ENCODE assay signal across 11 cellular contexts in the genomic region with DNA sequence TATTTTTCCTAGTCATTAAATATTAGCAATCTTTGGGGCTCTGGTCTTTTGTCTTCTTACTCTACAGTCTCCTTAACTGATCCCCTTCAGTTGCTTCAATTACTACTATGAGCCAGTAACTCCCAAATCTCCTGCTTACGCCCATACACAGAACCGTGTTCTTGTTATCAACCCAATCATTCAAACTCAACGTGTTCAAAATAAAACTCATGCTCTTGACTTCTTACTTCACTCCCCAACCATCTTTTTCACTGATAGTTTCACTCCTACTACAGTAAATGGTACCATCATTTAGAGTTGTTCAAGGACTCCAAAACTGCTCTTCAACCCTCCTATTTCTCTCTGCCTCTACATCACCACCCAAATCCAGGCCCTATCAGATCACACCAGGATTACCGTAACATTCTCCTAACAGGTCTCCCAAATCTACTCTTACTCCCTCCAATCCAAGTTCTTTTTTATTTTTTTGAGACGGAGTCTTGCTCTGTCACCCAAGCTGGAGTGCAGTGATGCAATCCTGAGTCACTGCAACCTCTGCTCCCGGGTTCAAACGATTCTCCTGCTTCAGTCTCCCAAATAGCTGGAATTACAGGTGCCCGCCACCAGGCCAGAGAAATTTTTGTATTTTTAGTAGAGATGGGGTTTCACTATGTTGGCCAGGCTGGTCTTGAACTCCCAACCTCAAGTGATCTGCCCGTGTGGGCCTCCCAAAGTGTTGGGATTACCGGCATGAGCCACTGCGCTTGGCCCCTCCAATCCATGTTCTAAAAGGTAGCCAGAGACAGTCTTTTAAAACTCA. TPM values are rescaled to one million over a fixed set of nuclear protein-coding genes. Genes with fewer than 3 reads are reported as not detected.
DNase-seq lines count a peak whose midpoint lies in the region; ATAC-seq and TF ChIP-seq lines count a peak whose summit lies in the region.
"Had no signal": no experiment of that assay in that cellular context is flagged by ENCODE, and none has a peak within 500 bp of the region (broad histone marks: within the 10 kb centered on the region; RNA-seq: fewer than 3 reads in every experiment).

No MANE protein-coding gene starts in this region.

- peak overlapping the region; percentile 23 for H3K4me3 Mint-ChIP-seq in CD4-positive, alpha-beta T cell
- peak overlapping the region; percentile 31 for H3K4me3 Mint-ChIP-seq in activated naive CD8-positive, alpha-beta T cell treated with anti-CD3 and anti-CD28 coated beads, Interleukin-2, amount 10 ng/mL, durations not matched to agents 7 days and 5 days

- CTCF ChIA-PET in CD4-positive, alpha-beta T cell (lab: Charles Lee), result no interaction called here

- H3K4me1 Mint-ChIP-seq in CD4-positive, alpha-beta T cell (ENCODE audit: low read depth), result peaks cover 62% of the 10 kb centered on the region
- H3K4me1 Mint-ChIP-seq in activated naive CD8-positive, alpha-beta T cell treated with anti-CD3 and anti-CD28 coated beads, Interleukin-2, amount 10 ng/mL, durations not matched to agents 7 days and 5 days, result peaks cover 43% of the 10 kb centered on the region

- no peaks in the 10 kb centered on the region for H3K27me3 ChIP-seq in CD4-positive, alpha-beta T cell (ENCODE audit: control insufficient read depth, insufficient read depth, low read length)
- no peaks in the 10 kb centered on the region for H3K27me3 ChIP-seq in esophagus muscularis mucosa
- H3K27me3 ChIP-seq: upper lobe of right lung had no signal

- H3K4me3 ChIP-seq in esophagus muscularis mucosa, result no peak overlapping the region
- H3K4me3 ChIP-seq: upper lobe of right lung had no signal

- TF ChIP-seq CTCF in CD4-positive, alpha-beta T cell (IDR thresholded peaks at IDR 0.05), result no peak
- TF ChIP-seq CTCF in esophagus muscularis mucosa (IDR thresholded peaks at IDR 0.05), result no peak

- H3K27ac ChIP-seq in CD4-positive, alpha-beta T cell (ENCODE audit: low read depth, low read length), result no peak overlapping the region
- H3K27ac ChIP-seq in esophagus muscularis mucosa (replicated peaks in 1 of 4), result no peak overlapping the region
- H3K27ac ChIP-seq: upper lobe of right lung had no signal

- H3K27ac Mint-ChIP-seq in CD4-positive, alpha-beta T cell, result no peak overlapping the region
- peak overlapping the region; percentile 43 for H3K27ac Mint-ChIP-seq in activated naive CD8-positive, alpha-beta T cell treated with anti-CD3 and anti-CD28 coated beads, Interleukin-2, amount 10 ng/mL, durations not matched to agents 7 days and 5 days

- intact Hi-C loops in CD4-positive, alpha-beta T cell (cut with DNase I, micrococcal nuclease), result loop anchor here in 1 of 2 experiments (5.0 to 10.0 kb wide), 3 partner anchors 661 to 1519 kb away; a partner anchor contains a TSS
- intact Hi-C loops in esophagus muscularis mucosa (cut with DNase I), result no loop called here

- H3K9me3 Mint-ChIP-seq in CD4-positive, alpha-beta T cell, result no peaks in the 10 kb centered on the region
- no peaks in the 10 kb centered on the region for H3K9me3 Mint-ChIP-seq in activated naive CD8-positive, alpha-beta T cell treated with anti-CD3 and anti-CD28 coated beads, Interleukin-2, amount 10 ng/mL, durations not matched to agents 7 days and 5 days

- H3K36me3 ChIP-seq in esophagus muscularis mucosa, result peaks cover 15 to 21% (median 19%) of the 10 kb centered on the region in 4 donors

- H3K4me1 ChIP-seq in esophagus muscularis mucosa, result peaks cover 25 to 62% (median 48%) of the 10 kb centered on the region in 4 donors

- no peaks in the 10 kb centered on the region for H3K9me3 ChIP-seq in CD4-positive, alpha-beta T cell (ENCODE audit: control insufficient read depth, low read length)
- no peaks in the 10 kb centered on the region for H3K9me3 ChIP-seq in esophagus muscularis mucosa
- H3K9me3 ChIP-seq: upper lobe of right lung had no signal

- peaks cover 63% of the 10 kb centered on the region for H3K36me3 Mint-ChIP-seq in CD4-positive, alpha-beta T cell (ENCODE audit: low read depth)
- H3K36me3 Mint-ChIP-seq in activated naive CD8-positive, alpha-beta T cell treated with anti-CD3 and anti-CD28 coated beads, Interleukin-2, amount 10 ng/mL, durations not matched to agents 7 days and 5 days, result peaks cover 37% of the 10 kb centered on the region

- WGBS in esophagus muscularis mucosa, result 84% methylated on average over 11 of the region's 11 CpGs

- POLR2A ChIA-PET in CD4-positive, alpha-beta T cell (lab: Charles Lee), result no interaction called here
- POLR2A ChIA-PET in activated naive CD8-positive, alpha-beta T cell treated with anti-CD3 and anti-CD28 coated beads, Interleukin-2, amount 10 ng/mL, durations not matched to agents 7 days and 5 days (lab: Charles Lee), result no interaction called here

- no peak for TF ChIP-seq POLR2A in esophagus muscularis mucosa (IDR thresholded peaks at IDR 0.05; ENCODE audit: low read depth)

- ATAC-seq in CD4-positive, alpha-beta T cell (ENCODE audit: poor library complexity), result no peak
- no peak for ATAC-seq in activated naive CD8-positive, alpha-beta T cell treated with anti-CD3 and anti-CD28 coated beads, Interleukin-2, amount 10 ng/mL, durations not matched to agents 7 days and 5 days (ENCODE audit: low read depth)
- ATAC-seq in HG03196 (IDR thresholded peaks at IDR 0.05; ENCODE audit: unreplicated experiment), result no peak
- ATAC-seq: upper lobe of right lung had no signal

- no peak for TF ChIP-seq EP300 in esophagus muscularis mucosa (IDR thresholded peaks at IDR 0.05)

- DNase-seq in CD4-positive, alpha-beta T cell, result no peak
- DNase-seq in HT1080 (ENCODE audit: low read depth), result peak; percentile 68
- no peak for DNase-seq in activated naive CD8-positive, alpha-beta T cell treated with anti-CD3 and anti-CD28 coated beads, Interleukin-2, amount 10 ng/mL, durations not matched to agents 7 days and 5 days
- DNase-seq in iris pigment epithelial cell (ENCODE audit: low read depth), result peak; percentile 57
- DNase-seq in NCI-H1417 (lab: John Stamatoyannopoulos, UW), result no peak
- DNase-seq in esophagus muscularis mucosa (ENCODE audit: extremely low spot score), result no peak
- no peak for DNase-seq in stimulated activated CD8-positive, alpha-beta memory T cell treated with anti-CD3 and anti-CD28 coated beads, Interleukin-4, amount 100 ng/mL, for 48 hours
- DNase-seq: NCI-H1930, SHP77 treated with DMSO at 0.1 percent for 48 hours, upper lobe of right lung had no signal

- H3K27me3 Mint-ChIP-seq in CD4-positive, alpha-beta T cell, result no peaks in the 10 kb centered on the region
- no peaks in the 10 kb centered on the region for H3K27me3 Mint-ChIP-seq in activated naive CD8-positive, alpha-beta T cell treated with anti-CD3 and anti-CD28 coated beads, Interleukin-2, amount 10 ng/mL, durations not matched to agents 7 days and 5 days

RNA-seq across cellular contexts. Expression of a gene that starts 3.0 kb away (rescaled TPM):
- 10 to 100 TPM; 67.6 to 73.2 TPM for total RNA-seq in CD4-positive, alpha-beta T cell
- total RNA-seq in HT1080 (2014; rRNA removed; shearing (Covaris generic)), result 165 and 185 TPM in 2 replicates
- 163 and 164 TPM in 2 replicates for polyA plus RNA-seq in HT1080 (2015; cell fraction: cytosol; rRNA removed)
- 226 and 264 TPM in 2 replicates for polyA plus RNA-seq in HT1080 (2015; cell fraction: nucleus; rRNA removed)
- 100 to 1,000 TPM; 180 to 181 TPM for total RNA-seq in activated naive CD8-positive, alpha-beta T cell treated with anti-CD3 and anti-CD28 coated beads, Interleukin-2, amount 10 ng/mL, durations not matched to agents 7 days and 5 days
- total RNA-seq in esophagus muscularis mucosa, result 10 to 100 TPM; 34.1 to 55.7 (median 38.8) TPM

RNA-seq across cellular contexts. Expression of a gene that starts 3.3 kb away (rescaled TPM):
- total RNA-seq in CD4-positive, alpha-beta T cell, result 10 to 100 TPM; 18.8 to 21.6 TPM
- 16.8 TPM in 2 replicates for total RNA-seq in HT1080 (2014; rRNA removed; shearing (Covaris generic))
- polyA plus RNA-seq in HT1080 (2015; cell fraction: cytosol; rRNA removed), result 16.4 and 18.4 TPM in 2 replicates
- 53.0 and 72.8 TPM in 2 replicates for polyA plus RNA-seq in HT1080 (2015; cell fraction: nucleus; rRNA removed)
- total RNA-seq in activated naive CD8-positive, alpha-beta T cell treated with anti-CD3 and anti-CD28 coated beads, Interleukin-2, amount 10 ng/mL, durations not matched to agents 7 days and 5 days, result 10 to 100 TPM; 75.8 to 78.5 TPM
- 10 to 100 TPM; 14.9 to 24.1 (median 18.6) TPM for total RNA-seq in esophagus muscularis mucosa

RNA-seq across cellular contexts. Expression of a gene that starts 56.6 kb away (rescaled TPM):
- not detected for total RNA-seq in CD4-positive, alpha-beta T cell
- 1.4 TPM in 1 of 2 replicates, not detected in the other for total RNA-seq in HT1080 (2014; rRNA removed; shearing (Covaris generic))
- polyA plus RNA-seq in HT1080 (2015; cell fraction: cytosol; rRNA removed), result 0.64 and 0.88 TPM in 2 replicates
- polyA plus RNA-seq in HT1080 (2015; cell fraction: nucleus; rRNA removed), result 0.92 and 1.6 TPM in 2 replicates
- total RNA-seq in activated naive CD8-positive, alpha-beta T cell treated with anti-CD3 and anti-CD28 coated beads, Interleukin-2, amount 10 ng/mL, durations not matched to agents 7 days and 5 days, result not detected
- 10 to 100 TPM in 2 of 4 donors, 1 to 10 TPM in 2; 5.5 to 17.0 (median 9.8) TPM for total RNA-seq in esophagus muscularis mucosa

Comparison
In these comparisons a context has a peak if more than half of its experiments do, and no peak if none do; other contexts are left out.
1. DNase-seq: peak in HT1080 (single experiment) and iris pigment epithelial cell (single experiment); none in CD4-positive, alpha-beta T cell (0 of 10), activated naive CD8-positive, alpha-beta T cell treated with anti-CD3 and anti-CD28 coated beads, Interleukin-2, amount 10 ng/mL, durations not matched to agents 7 days and 5 days (single experiment), NCI-H1417 (0 of 3), esophagus muscularis mucosa (single experiment) and stimulated activated CD8-positive, alpha-beta memory T cell treated with anti-CD3 and anti-CD28 coated beads, Interleukin-4, amount 100 ng/mL, for 48 hours (single experiment).